Comparison of ENCODE assay signal across 2 cellular contexts in the genomic region with DNA sequence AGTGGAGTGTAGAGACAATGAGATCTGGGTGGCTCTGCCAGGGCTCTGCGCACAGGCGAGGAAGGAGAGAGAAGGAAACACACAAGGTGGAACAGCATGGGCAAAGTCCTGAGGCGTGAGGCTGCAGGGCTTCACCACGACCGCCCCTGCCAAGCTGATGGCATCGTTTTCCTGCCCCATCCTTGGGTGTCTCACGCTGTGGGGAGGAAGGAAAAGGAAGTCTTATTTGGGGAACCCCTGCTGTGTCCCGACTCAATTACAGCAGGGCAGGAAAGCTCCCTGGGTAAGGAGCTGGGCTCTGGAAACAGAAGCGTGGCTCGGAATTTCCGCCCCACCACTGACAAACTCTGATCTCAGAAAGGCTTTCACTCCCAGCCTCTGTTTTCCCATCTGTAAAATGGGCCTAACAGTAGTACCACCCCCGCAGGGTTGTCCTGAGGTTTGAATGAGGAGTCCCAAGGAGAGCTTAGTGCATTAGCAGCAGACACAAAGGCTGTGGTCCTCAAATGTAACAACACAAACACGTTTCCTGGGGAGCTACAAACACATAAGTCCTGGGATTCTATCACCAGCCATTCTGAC.
A peak's percentile ranks its signal among the peaks of the same experiment; 100 is the strongest.
TF ChIP-seq lines count a peak whose summit lies in the region.

No MANE protein-coding gene starts in this region.

TF ChIP-seq in K562, 482 proteins besides CTCF, POLR2A, EP300 and RAD21:
- TF ChIP-seq XRCC5 (IDR thresholded peaks at IDR 0.05; ENCODE audit: low read depth, low read length) (no peak), ZNF263 (CRISPR knock-in tag; IDR thresholded peaks at IDR 0.05; ENCODE audit: borderline replicate concordance) (peak; percentile 10; the same call in 1 of the 2 replicates), RBM25 (IDR thresholded peaks at IDR 0.05; ENCODE audit: low read depth, low read length, severe bottlenecking) (peak; percentile 68)
TF ChIP-seq in K562: peak in this region for 2.

TF ChIP-seq in liver, 16 proteins besides CTCF, POLR2A, EP300 and RAD21:
- TF ChIP-seq HNF4A (conservative IDR thresholded peaks at IDR 0.05): no peak
- TF ChIP-seq TAF1 (conservative IDR thresholded peaks at IDR 0.05): no peak
- no peak for TF ChIP-seq GABPA (IDR thresholded peaks at IDR 0.05 in 1 of 2, conservative IDR thresholded peaks at IDR 0.05 in 1 of 2)
- TF ChIP-seq JUND (IDR thresholded peaks at IDR 0.05): no peak
- TF ChIP-seq NR2F2 (IDR thresholded peaks at IDR 0.05): no peak
- no peak for TF ChIP-seq SP1 (IDR thresholded peaks at IDR 0.05)
- TF ChIP-seq YY1 (IDR thresholded peaks at IDR 0.05): no peak
- TF ChIP-seq HNF4G (IDR thresholded peaks at IDR 0.05): no peak
- TF ChIP-seq ATF3 (IDR thresholded peaks at IDR 0.05): no peak
TF ChIP-seq in liver: peak in this region for 0.
